ENCODE assay signal across 13 cellular contexts in genomic region chr4:78379991-78380739, GRCh38.
DNase-seq lines count a peak whose midpoint lies in the region; FAIRE-seq and TF ChIP-seq lines count a peak whose summit lies in the region.
"Had no signal": no experiment of that assay in that cellular context is flagged by ENCODE, and none has a peak within 500 bp of the region (broad histone marks: within the 10 kb centered on the region; RNA-seq: fewer than 3 reads in every experiment).

No MANE protein-coding gene starts in this region.

- DNase-seq in GM04503 (ENCODE audit: low read depth) (peak; percentile 46), RCC 7860 (ENCODE audit: low spot score) (peak; percentile 6), fibroblast of villous mesenchyme (ENCODE audit: low read depth) (peak; percentile 12), retinal pigment epithelial cell (ENCODE audit: low read depth) (peak; percentile 87), GF-D8 (lab: John Stamatoyannopoulos, UW) (no peak), dermis blood vessel endothelial cell (no peak)
- DNase-seq in activated T-cell treated with anti-CD3 and anti-CD28 coated beads, Interleukin-2, amount 50 U/mL, for 1 hour: no peak
- DNase-seq: brain microvascular endothelial cell; effector memory CD8-positive, alpha-beta T cell; NCI-H345; posterior cingulate gyrus; SW 1271 had no signal

- FAIRE-seq in RCC 7860 (lab: Jason Lieb, UNC): no peak

- no peak for TF ChIP-seq CTCF in fibroblast of villous mesenchyme (IDR thresholded peaks at IDR 0.05; ENCODE audit: insufficient read depth, low read depth, low read length)
- TF ChIP-seq CTCF in retinal pigment epithelial cell (conservative IDR thresholded peaks at IDR 0.05; ENCODE audit: low read depth, low read length): no peak

- no peak overlapping the region for H3K4me3 ChIP-seq in fibroblast of villous mesenchyme (ENCODE audit: low read depth, low read length)
- H3K4me3 ChIP-seq in retinal pigment epithelial cell (ENCODE audit: low read length): no peak overlapping the region
- H3K4me3 ChIP-seq: BLaER1 treated with 17β-estradiol and CSF1 and Interleukin-3, amounts not matched to agents 10 nM and 100 nM had no signal

Comparison
In these comparisons a context has a peak if more than half of its experiments do, and no peak if none do; other contexts are left out.
1. DNase-seq: peak in GM04503 (single experiment), RCC 7860 (single experiment), fibroblast of villous mesenchyme (single experiment) and retinal pigment epithelial cell (single experiment); none in activated T-cell treated with anti-CD3 and anti-CD28 coated beads, Interleukin-2, amount 50 U/mL, for 1 hour (single experiment), GF-D8 (single experiment) and dermis blood vessel endothelial cell (single experiment).